In the genomic region with DNA sequence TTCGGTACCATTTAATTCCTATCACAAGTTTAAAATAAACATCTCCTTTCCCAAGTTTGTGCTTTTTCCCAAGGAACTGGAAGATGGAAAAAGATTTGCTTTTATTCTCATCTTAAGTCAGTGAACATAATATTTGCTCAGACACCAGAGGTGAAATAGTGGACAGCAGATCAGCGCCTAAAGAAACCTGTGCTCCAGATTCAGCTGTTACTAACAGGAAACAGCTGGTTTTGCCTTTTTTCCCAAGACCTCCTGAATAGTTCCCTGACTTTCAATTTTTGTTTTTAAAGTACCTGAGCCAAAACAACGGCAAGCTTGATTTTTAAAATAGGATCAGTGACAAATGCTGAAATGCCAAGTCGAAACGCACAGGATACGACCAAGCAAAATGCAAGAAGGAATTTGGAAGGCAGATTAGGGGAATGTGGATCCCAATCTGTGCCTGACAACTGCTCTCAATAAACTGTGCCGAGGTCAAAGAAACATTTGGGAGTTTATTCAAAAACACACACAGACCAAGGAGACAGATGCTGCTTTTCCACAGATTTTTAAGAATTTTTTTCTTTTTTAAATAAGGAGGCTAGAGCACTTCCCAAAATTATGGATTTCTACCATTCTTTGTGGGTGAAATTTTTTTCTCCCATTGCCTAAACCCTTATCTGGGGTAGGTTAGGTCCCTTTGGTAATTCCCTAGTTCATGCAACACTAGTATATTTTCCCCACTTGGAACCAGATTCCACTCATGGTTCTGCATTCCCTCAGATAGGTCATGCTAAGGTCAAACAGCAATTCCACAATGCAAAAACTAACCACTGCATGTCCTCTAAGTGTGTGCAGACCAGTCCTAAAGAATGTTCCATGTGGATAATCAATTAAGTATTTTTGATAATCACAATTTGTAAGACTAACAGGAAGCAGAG, we compare ENCODE assay signal across 15 cellular contexts.
DNase-seq lines count a peak whose midpoint lies in the region; ATAC-seq and TF ChIP-seq lines count a peak whose summit lies in the region.
"Had no signal": no experiment of that assay in that cellular context is flagged by ENCODE, and none has a peak within 500 bp of the region (broad histone marks: within the 10 kb centered on the region; RNA-seq: fewer than 3 reads in every experiment).

No MANE protein-coding gene starts in this region.

- H3K4me1 ChIP-seq in SJCRH30 (peaks cover 32% of the 10 kb centered on the region), left ventricle myocardium inferior (peaks cover 19% of the 10 kb centered on the region), skeletal muscle satellite cell (ENCODE audit: control insufficient read depth, insufficient read depth, low read length) (peaks cover 28% of the 10 kb centered on the region), upper lobe of left lung (no peaks in the 10 kb centered on the region), ovary (ENCODE audit: insufficient read depth) (peaks cover 2% of the 10 kb centered on the region)
- H3K4me1 ChIP-seq: BE2C, suprapubic skin had no signal

- H3K9ac ChIP-seq in skeletal muscle satellite cell (ENCODE audit: low read depth, low read length) = no peak overlapping the region

- H3K9me3 ChIP-seq in SJCRH30 (replicated peaks) (no peaks in the 10 kb centered on the region), left ventricle myocardium inferior (replicated peaks) (no peaks in the 10 kb centered on the region), skeletal muscle satellite cell (replicated peaks; ENCODE audit: low read length) (no peaks in the 10 kb centered on the region), upper lobe of left lung (no peaks in the 10 kb centered on the region), ovary (no peaks in the 10 kb centered on the region)
- H3K9me3 ChIP-seq: BE2C, mucosa of descending colon, suprapubic skin had no signal

- no peak for TF ChIP-seq CTCF in choroid plexus epithelial cell (conservative IDR thresholded peaks at IDR 0.05; ENCODE audit: low read depth, low read length)
- TF ChIP-seq CTCF in left ventricle myocardium inferior (IDR thresholded peaks at IDR 0.05; ENCODE audit: borderline replicate concordance) = no peak
- TF ChIP-seq CTCF in upper lobe of left lung (IDR thresholded peaks at IDR 0.05) = no peak
- TF ChIP-seq CTCF in ovary (IDR thresholded peaks at IDR 0.05) = no peak

- peak; percentile 27 to 68 for DNase-seq in SJCRH30
- peak; percentile 66 for DNase-seq in choroid plexus epithelial cell (ENCODE audit: low read depth)
- no peak for DNase-seq in left ventricle myocardium inferior
- no peak for DNase-seq in activated gamma-delta T cell treated with Interleukin-2 at 50 U/mL for 16 hours
- no peak for DNase-seq in upper lobe of left lung
- DNase-seq in ovary = no peak
- DNase-seq: activated CD8-positive, alpha-beta T cell treated with anti-CD3 and anti-CD28 coated beads, Interleukin-2, amount 10 ng/mL, durations not matched to agents 7 days and 5 days; BE2C; glutamatergic neuron; mucosa of descending colon; NCI-H1048; NCI-H2107 had no signal

- H3K36me3 ChIP-seq in SJCRH30 (no peaks in the 10 kb centered on the region), left ventricle myocardium inferior (no peaks in the 10 kb centered on the region), skeletal muscle satellite cell (ENCODE audit: insufficient read depth, low read length) (no peaks in the 10 kb centered on the region), upper lobe of left lung (no peaks in the 10 kb centered on the region), ovary (no peaks in the 10 kb centered on the region)
- H3K36me3 ChIP-seq: BE2C, suprapubic skin had no signal

- WGBS in upper lobe of left lung, 2 donors = 61 to 63% methylated on average over 7 of the region's 7 CpGs
- WGBS in ovary, 3 donors = 3 to 13% (median 6%) methylated on average over 7 of the region's 7 CpGs

- intact Hi-C loops in left ventricle myocardium inferior (cut with micrococcal nuclease) = no loop called here
- intact Hi-C loops in ovary (cut with DNase I) = no loop called here

- TF ChIP-seq EP300 in upper lobe of left lung (IDR thresholded peaks at IDR 0.05) (no peak), ovary (IDR thresholded peaks at IDR 0.05) (no peak)

- TF ChIP-seq POLR2A in upper lobe of left lung (IDR thresholded peaks at IDR 0.05) (no peak), ovary (IDR thresholded peaks at IDR 0.05) (no peak)

- H3K27me3 ChIP-seq in SJCRH30 (no peaks in the 10 kb centered on the region), left ventricle myocardium inferior (ENCODE audit: low read depth) (no peaks in the 10 kb centered on the region), skeletal muscle satellite cell (ENCODE audit: control insufficient read depth, insufficient read depth, low read length) (no peaks in the 10 kb centered on the region), upper lobe of left lung (no peaks in the 10 kb centered on the region), ovary (no peaks in the 10 kb centered on the region)
- H3K27me3 ChIP-seq: BE2C, suprapubic skin had no signal

- H3K27ac ChIP-seq in SJCRH30 = peak overlapping the region; percentile 91
- peak overlapping the region; percentile 54 for H3K27ac ChIP-seq in left ventricle myocardium inferior (replicated peaks)
- H3K27ac ChIP-seq in upper lobe of left lung = peak overlapping the region in 1 of 4 donors; percentile 20
- no peak overlapping the region for H3K27ac ChIP-seq in ovary
- H3K27ac ChIP-seq: suprapubic skin had no signal

- H3K4me3 ChIP-seq in SJCRH30 = peak overlapping the region; percentile 52
- H3K4me3 ChIP-seq in choroid plexus epithelial cell (ENCODE audit: low read depth, low read length) = no peak overlapping the region
- H3K4me3 ChIP-seq in left ventricle myocardium inferior = peak overlapping the region; percentile 24
- no peak overlapping the region for H3K4me3 ChIP-seq in skeletal muscle satellite cell (ENCODE audit: low read length)
- H3K4me3 ChIP-seq in upper lobe of left lung = no peak overlapping the region
- H3K4me3 ChIP-seq in ovary = no peak overlapping the region
- H3K4me3 ChIP-seq: K562, mucosa of descending colon, suprapubic skin had no signal

- peak overlapping the region; percentile 35 for H3K4me2 ChIP-seq in skeletal muscle satellite cell (ENCODE audit: low read length)

- ATAC-seq in upper lobe of left lung (ENCODE audit: low FRiP score in 2 of 2) = no peak
- ATAC-seq: activated CD8-positive, alpha-beta T cell treated with anti-CD3 and anti-CD28 coated beads, Interleukin-2, amount 10 ng/mL, durations not matched to agents 7 days and 5 days; K562; mucosa of descending colon had no signal

Comparison
In these comparisons a context has a peak if more than half of its experiments do, and no peak if none do; other contexts are left out.
1. DNase-seq: peak in SJCRH30 (2 of 2) and choroid plexus epithelial cell (single experiment); none in left ventricle myocardium inferior (single experiment), activated gamma-delta T cell treated with Interleukin-2 at 50 U/mL for 16 hours (single experiment), upper lobe of left lung (0 of 2) and ovary (0 of 5).
2. H3K27ac ChIP-seq: peak in SJCRH30 (single experiment) and left ventricle myocardium inferior (single experiment); none in ovary (0 of 2).
3. H3K4me3 ChIP-seq: peak in SJCRH30 (single experiment) and left ventricle myocardium inferior (single experiment); none in choroid plexus epithelial cell (single experiment), skeletal muscle satellite cell (single experiment), upper lobe of left lung (0 of 4) and ovary (single experiment).